ENCODE assay signal across 15 cellular contexts in genomic region chr11:2693271-2693833, GRCh38. TPM values are rescaled to one million over a fixed set of nuclear protein-coding genes. Genes with fewer than 3 reads are reported as not detected.
DNase-seq lines count a peak whose midpoint lies in the region; ATAC-seq and TF ChIP-seq lines count a peak whose summit lies in the region.
"Had no signal": no experiment of that assay in that cellular context is flagged by ENCODE, and none has a peak within 500 bp of the region (broad histone marks: within the 10 kb centered on the region; RNA-seq: fewer than 3 reads in every experiment).

No MANE protein-coding gene starts in this region.

- intact Hi-C loops in head of caudate nucleus (cut with DNase I) = no loop called here

- peak overlapping the region in 7 of 11 experiments; percentile 13 to 77 (median 64); a peak in 11 of 22 replicates for H3K27ac ChIP-seq in BLaER1 treated with 17β-estradiol and CSF1 and Interleukin-3, amounts not matched to agents 10 nM and 100 nM
- H3K27ac ChIP-seq in gastroesophageal sphincter = no peak overlapping the region
- H3K27ac ChIP-seq: esophagus muscularis mucosa had no signal

- peaks cover 0 to 2% (median 0%) of the 10 kb centered on the region in 11 experiments; a peak in 3 of 22 replicates for H3K9me3 ChIP-seq in BLaER1 treated with 17β-estradiol and CSF1 and Interleukin-3, amounts not matched to agents 10 nM and 100 nM (replicated peaks in 1 of 11)
- no peaks in the 10 kb centered on the region for H3K9me3 ChIP-seq in gastroesophageal sphincter
- H3K9me3 ChIP-seq: esophagus muscularis mucosa had no signal

- H3K4me2 ChIP-seq in BLaER1 treated with 17β-estradiol and CSF1 and Interleukin-3, amounts not matched to agents 10 nM and 100 nM = peak overlapping the region; percentile 47 to 94 (median 82)

- DNase-seq in NCI-H146 (lab: John Stamatoyannopoulos, UW) (peak; percentile 86), head of caudate nucleus (peak in 23 of 42 donors; percentile 13 to 70 (median 38)), midbrain (lab: John Stamatoyannopoulos, UW) (peak; percentile 53), GM13976 (ENCODE audit: low spot score) (no peak), KBM-7 (no peak)
- DNase-seq: activated CD4-positive, alpha-beta T cell treated with anti-CD3 and anti-CD28 coated beads for 48 hours; activated T-cell treated with anti-CD3 and anti-CD28 coated beads for 4 hours; HFFc6; NCI-H2081 treated with DMSO at 0.1 percent for 48 hours; NCI-H82; stimulated activated CD4-positive, alpha-beta T cell treated with anti-CD3 and anti-CD28 coated beads, Interleukin-12 subunit alpha, Interleukin-12 subunit beta, amount 100 ng/mL, for 4 hours had no signal

- TF ChIP-seq EP300 in gastroesophageal sphincter (IDR thresholded peaks at IDR 0.05) = no peak

- peaks cover 88 to 100% (median 98%) of the 10 kb centered on the region in 10 experiments for H3K4me1 ChIP-seq in BLaER1 treated with 17β-estradiol and CSF1 and Interleukin-3, amounts not matched to agents 10 nM and 100 nM
- H3K4me1 ChIP-seq in gastroesophageal sphincter = peaks cover 0 to 99% (median 35%) of the 10 kb centered on the region in 3 donors

- 80 to 84% methylated on average over 3 to 5 of the region's 11 CpGs for WGBS in gastroesophageal sphincter (ENCODE audit: low coverage in 1 of 2), 2 donors

- peak overlapping the region in 7 of 11 experiments; percentile 9 to 53 (median 26); a peak in 14 of 22 replicates for H3K9ac ChIP-seq in BLaER1 treated with 17β-estradiol and CSF1 and Interleukin-3, amounts not matched to agents 10 nM and 100 nM

- H3K27me3 ChIP-seq in BLaER1 treated with 17β-estradiol and CSF1 and Interleukin-3, amounts not matched to agents 10 nM and 100 nM = no peaks in the 10 kb centered on the region
- no peaks in the 10 kb centered on the region for H3K27me3 ChIP-seq in gastroesophageal sphincter
- H3K27me3 ChIP-seq: esophagus muscularis mucosa had no signal

- in situ Hi-C loops in GM13976 (cut with MboI; ENCODE audit: low sequenced_read_pairs, unreplicated experiment) (no loop called here), KBM-7 (cut with MboI; ENCODE audit: low pct_unique_long_range_greater_than_20kb, low sequenced_read_pairs) (no loop called here)

- peaks cover 72 to 100% (median 99%) of the 10 kb centered on the region in 11 experiments; a peak in 21 of 22 replicates for H4K20me1 ChIP-seq in BLaER1 treated with 17β-estradiol and CSF1 and Interleukin-3, amounts not matched to agents 10 nM and 100 nM

- no peak for ATAC-seq in GM21381 (IDR thresholded peaks at IDR 0.05; ENCODE audit: unreplicated experiment)
- ATAC-seq in gastroesophageal sphincter = no peak

- peak overlapping the region in 2 of 10 experiments; percentile 3 to 9; a peak in 2 of 20 replicates for H3K4me3 ChIP-seq in BLaER1 treated with 17β-estradiol and CSF1 and Interleukin-3, amounts not matched to agents 10 nM and 100 nM
- H3K4me3 ChIP-seq in gastroesophageal sphincter = no peak overlapping the region
- H3K4me3 ChIP-seq: esophagus muscularis mucosa had no signal

- TF ChIP-seq CTCF in GM13976 (IDR thresholded peaks at IDR 0.05; ENCODE audit: borderline replicate concordance, control extremely low read depth, extremely low read depth, insufficient read depth, missing control alignments) (no peak), gastroesophageal sphincter (IDR thresholded peaks at IDR 0.05) (no peak)

- TF ChIP-seq POLR2A in gastroesophageal sphincter (IDR thresholded peaks at IDR 0.05) = no peak

- H3K36me3 ChIP-seq in BLaER1 treated with 17β-estradiol and CSF1 and Interleukin-3, amounts not matched to agents 10 nM and 100 nM = peaks cover 0 to 15% (median 0%) of the 10 kb centered on the region in 11 experiments; a peak in 2 of 22 replicates
- H3K36me3 ChIP-seq in gastroesophageal sphincter = no peaks in the 10 kb centered on the region
- H3K36me3 ChIP-seq: esophagus muscularis mucosa had no signal

RNA-seq across cellular contexts. Expression of gene KCNQ1OT1, which starts 6.4 kb away (rescaled TPM):
- total RNA-seq in gastroesophageal sphincter = 1 to 10 TPM in 3 of 4 donors, under 1 TPM in 1; 0.52 to 3.3 (median 1.4) TPM

Comparison
In these comparisons a context has a peak if more than half of its experiments do, and no peak if none do; other contexts are left out.
1. H3K27ac ChIP-seq: peak in BLaER1 treated with 17β-estradiol and CSF1 and Interleukin-3, amounts not matched to agents 10 nM and 100 nM (7 of 11); none in gastroesophageal sphincter (0 of 4).
2. DNase-seq: peak in NCI-H146 (single experiment), head of caudate nucleus (23 of 42) and midbrain (single experiment); none in GM13976 (single experiment) and KBM-7 (single experiment).